8 cellular contexts compared by ENCODE assay signal in the genomic region with DNA sequence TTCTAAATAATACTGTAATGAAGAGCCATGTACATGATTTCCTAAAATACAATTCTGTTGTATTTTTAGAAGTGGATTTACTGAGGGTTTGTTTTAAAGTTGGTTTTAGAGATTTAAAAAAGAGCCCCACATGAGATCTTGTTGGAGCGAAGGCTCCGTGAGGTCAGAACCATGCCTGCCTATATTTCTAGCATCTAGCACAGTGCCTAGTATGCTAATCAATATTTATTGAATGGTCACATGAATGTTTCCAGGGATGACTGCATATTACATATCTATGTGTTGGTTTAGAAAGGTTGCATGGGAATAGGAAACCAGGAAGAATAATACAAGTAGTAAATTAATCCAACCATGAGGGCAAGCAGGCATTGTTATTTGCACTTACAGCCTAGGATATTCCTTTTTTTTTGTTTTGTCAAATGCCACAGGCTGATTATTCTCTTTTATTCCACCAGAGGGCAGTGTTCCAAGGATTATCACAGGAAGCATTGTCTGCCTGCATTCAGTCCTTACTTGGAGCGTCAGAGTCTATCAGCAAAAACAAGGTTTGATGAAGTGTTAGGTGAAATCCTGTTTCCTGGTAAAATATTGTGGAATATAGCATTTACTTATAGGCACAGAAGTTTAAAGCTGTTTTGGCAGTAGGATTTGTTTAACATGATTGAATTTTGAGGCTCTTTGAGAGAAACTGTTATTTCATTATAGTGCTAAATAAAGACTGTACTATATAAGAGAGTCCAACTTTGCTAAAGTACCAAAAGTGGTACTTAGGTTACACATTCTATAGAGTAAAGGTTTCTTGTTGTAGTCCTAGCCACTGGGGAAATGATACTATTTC. TPM values are rescaled to one million over a fixed set of nuclear protein-coding genes. Genes with fewer than 3 reads are reported as not detected.
DNase-seq lines count a peak whose midpoint lies in the region; ATAC-seq and TF ChIP-seq lines count a peak whose summit lies in the region.

No MANE protein-coding gene starts in this region.

- H3K4me1 ChIP-seq in adrenal gland (replicated peaks in 1 of 2), result peaks cover 0 to 6% of the 10 kb centered on the region in 2 donors

- WGBS in adrenal gland, 4 donors, result 60 to 64% (median 64%) methylated on average over 3 of the region's 3 CpGs

- H3K36me3 ChIP-seq in adrenal gland (replicated peaks in 1 of 2), result peaks cover 0 to 74% of the 10 kb centered on the region in 2 donors

- H3K4me3 ChIP-seq in adrenal gland, result no peak overlapping the region

- H3K27me3 ChIP-seq in adrenal gland, result no peaks in the 10 kb centered on the region

- H3K27ac ChIP-seq in adrenal gland, result no peak overlapping the region

- peak; percentile 83 to 96 (median 86) for TF ChIP-seq CTCF in adrenal gland (IDR thresholded peaks at IDR 0.05)

- DNase-seq in SHP77 (lab: John Stamatoyannopoulos, UW) (peak; percentile 30 to 38), SHP77 treated with DMSO at 0.1 percent for 48 hours (lab: John Stamatoyannopoulos, UW) (no peak), NCI-H748 treated with DMSO at 0.1 percent for 48 hours (lab: John Stamatoyannopoulos, UW) (peak; percentile 69), adrenal gland (peak in 5 of 7 donors; percentile 27 to 50 (median 33)), left cardiac atrium (no peak), retina (peak; percentile 65), OCI-M2 (lab: John Stamatoyannopoulos, UW; ENCODE audit: unreplicated experiment) (no peak)

- no peak for TF ChIP-seq POLR2A in adrenal gland (IDR thresholded peaks at IDR 0.05)

- H3K9me3 ChIP-seq in adrenal gland (replicated peaks in 1 of 3), result no peaks in the 10 kb centered on the region

- intact Hi-C loops in adrenal gland (cut with DNase I), result no loop called here
- intact Hi-C loops in left cardiac atrium (cut with DNase I), result loop anchor here in 1 of 2 donors (5.0 kb wide), 1 partner anchor 651 kb away; no protein-coding TSS in a partner anchor

- peak; percentile 43 for ATAC-seq in HG02981 (IDR thresholded peaks at IDR 0.05; ENCODE audit: unreplicated experiment)
- ATAC-seq in left cardiac atrium, result peak; percentile 47 to 68

RNA-seq across cellular contexts. Expression of a gene that starts 46.8 kb away (rescaled TPM):
- total RNA-seq in adrenal gland (10 to 100 TPM; 22.3 to 56.7 (median 34.0) TPM), left cardiac atrium (10 to 100 TPM; 11.7 to 18.6 TPM)
- 10 to 100 TPM; 21.9 to 70.1 (median 32.7) TPM for polyA plus RNA-seq in adrenal gland

Comparison
In these comparisons a context has a peak if more than half of its experiments do, and no peak if none do; other contexts are left out.
1. DNase-seq: peak in SHP77 (2 of 2), NCI-H748 treated with DMSO at 0.1 percent for 48 hours (single experiment), adrenal gland (5 of 7) and retina (single experiment); none in SHP77 treated with DMSO at 0.1 percent for 48 hours (single experiment), left cardiac atrium (single experiment) and OCI-M2 (single experiment).